ENCODE assay signal across 1 cellular context in the genomic region with DNA sequence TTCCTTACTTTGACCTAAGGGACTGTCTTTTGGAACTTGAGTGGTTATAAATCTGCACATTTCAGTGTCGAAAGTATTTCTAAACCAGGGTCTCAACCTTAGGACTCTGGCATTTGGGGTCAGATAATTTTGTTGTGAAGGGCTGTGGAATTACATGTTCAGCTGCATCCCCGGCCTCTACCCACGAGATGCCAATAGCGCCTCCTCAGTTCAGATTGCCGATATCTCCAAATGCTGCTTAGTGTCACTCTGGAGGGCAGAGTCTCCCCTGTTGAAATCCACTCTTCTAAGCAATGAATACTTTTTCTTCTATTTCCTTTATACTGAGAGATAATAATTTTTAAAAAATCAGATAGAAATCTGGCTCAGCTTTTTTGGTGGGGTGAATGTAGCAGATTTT.
TF ChIP-seq lines count a peak whose summit lies in the region.

No MANE protein-coding gene starts in this region.

TF ChIP-seq in H1, 55 proteins besides CTCF, POLR2A, EP300 and RAD21 (continued from another document):
- TF ChIP-seq BACH1 (IDR thresholded peaks at IDR 0.05; ENCODE audit: low read length) (no peak), KDM5A (IDR thresholded peaks at IDR 0.05; ENCODE audit: low read length) (no peak), SP4 (IDR thresholded peaks at IDR 0.05; ENCODE audit: low read length) (no peak), SP1 (IDR thresholded peaks at IDR 0.05; ENCODE audit: low read depth, low read length) (no peak), HDAC2 (IDR thresholded peaks at IDR 0.05; ENCODE audit: borderline replicate concordance in 1 of 2, low read depth in 2 of 2, low read length in 2 of 2) (no peak), GTF2F1 (IDR thresholded peaks at IDR 0.05; ENCODE audit: borderline replicate concordance, low read depth, low read length) (no peak), GABPA (IDR thresholded peaks at IDR 0.05; ENCODE audit: borderline replicate concordance, insufficient read depth, low read length) (no peak), SAP30 (IDR thresholded peaks at IDR 0.05; ENCODE audit: insufficient read depth, insufficient replicate concordance, low read length) (no peak), ASH2L (IDR thresholded peaks at IDR 0.05; ENCODE audit: low read length) (no peak), PHF8 (conservative IDR thresholded peaks at IDR 0.05; ENCODE audit: low read depth, low read length) (no peak)
